Comparison of ENCODE assay signal across 23 cellular contexts in genomic region chr22:46219650-46220049, GRCh38. TPM values are rescaled to one million over a fixed set of nuclear protein-coding genes. Genes with fewer than 3 reads are reported as not detected.
A peak's percentile ranks its signal among the peaks of the same experiment; 100 is the strongest.
DNase-seq lines count a peak whose midpoint lies in the region; ATAC-seq, FAIRE-seq and TF ChIP-seq lines count a peak whose summit lies in the region.
"Had no signal": no experiment of that assay in that cellular context is flagged by ENCODE, and none has a peak within 500 bp of the region (broad histone marks: within the 10 kb centered on the region; RNA-seq: fewer than 3 reads in every experiment).

No MANE protein-coding gene starts in this region.

- H3K27me3 ChIP-seq in liver (ENCODE audit: control insufficient read depth in 4 of 4, insufficient read depth in 4 of 4, low read length in 3 of 4) (no peaks in the 10 kb centered on the region), HepG2 (ENCODE audit: control insufficient read depth in 1 of 2, insufficient read depth in 2 of 2, low read length in 2 of 2) (no peaks in the 10 kb centered on the region)
- H3K27me3 ChIP-seq: BE2C, testis, vagina had no signal

- peaks cover 7% of the 10 kb centered on the region for H3K4me1 Mint-ChIP-seq in T-helper 17 cell
- H3K4me1 Mint-ChIP-seq in stimulated activated naive CD8-positive, alpha-beta T cell treated with anti-CD3 and anti-CD28 coated beads, Interleukin-15, amount 100 ng/mL, for 72 hours = peaks cover 19% of the 10 kb centered on the region

- H3K4me3 Mint-ChIP-seq in T-helper 17 cell = peak overlapping the region; percentile 25
- H3K4me3 Mint-ChIP-seq in stimulated activated naive CD8-positive, alpha-beta T cell treated with anti-CD3 and anti-CD28 coated beads, Interleukin-15, amount 100 ng/mL, for 72 hours = no peak overlapping the region
- H3K4me3 Mint-ChIP-seq: stimulated activated effector memory CD8-positive, alpha-beta T cell treated with anti-CD3 and anti-CD28 coated beads, Interleukin-12 subunit alpha, Interleukin-12 subunit beta, amount 100 ng/mL, for 72 hours had no signal

- H3K27ac ChIP-seq in liver (ENCODE audit: low read depth in 1 of 2, low read length in 2 of 2) = peak overlapping the region; percentile 20 to 34
- H3K27ac ChIP-seq in HepG2 (ENCODE audit: extremely low read length, insufficient read depth, low read length) = no peak overlapping the region
- H3K27ac ChIP-seq: A549, testis, vagina had no signal

- CTCF ChIA-PET in HepG2 (lab: Yijun Ruan, JAX; ENCODE audit: low intra/inter-chr PET ratio, low total read pairs) = no interaction called here

- H3K9me3 ChIP-seq in liver (ENCODE audit: control insufficient read depth in 4 of 4, low read length in 3 of 4) = no peaks in the 10 kb centered on the region
- H3K9me3 ChIP-seq in HepG2 (ENCODE audit: low read length) = no peaks in the 10 kb centered on the region
- H3K9me3 ChIP-seq in T-helper 17 cell (ENCODE audit: control insufficient read depth, low read length, poor library complexity, severe bottlenecking) = no peaks in the 10 kb centered on the region
- H3K9me3 ChIP-seq: A549, BE2C, Caco-2, testis, vagina had no signal

- no peak for FAIRE-seq in HepG2 (lab: Jason Lieb, UNC)
- FAIRE-seq: A549 had no signal

- BruUV-seq in HepG2 (replicated peaks; lab: Mats Ljungman, UMichigan) = no TSS peak

- H3K9ac ChIP-seq in liver (ENCODE audit: low read depth in 1 of 2, low read length in 2 of 2) (no peak overlapping the region), HepG2 (ENCODE audit: insufficient read depth, low read depth, low read length) (no peak overlapping the region)

- POLR2A ChIA-PET in HepG2 (lab: Yijun Ruan, JAX) = no interaction called here

- TF ChIP-seq EP300 in HepG2 (IDR thresholded peaks at IDR 0.05; ENCODE audit: low read depth in 2 of 2, low read length in 2 of 2) = no peak
- TF ChIP-seq EP300 in HepG2 (CRISPR knock-in tag; IDR thresholded peaks at IDR 0.05; ENCODE audit: borderline replicate concordance) = no peak

- H3K4me1 ChIP-seq in liver (ENCODE audit: control insufficient read depth in 4 of 4, insufficient read depth in 4 of 4, low read length in 3 of 4) (peaks cover 0 to 7% (median 3%) of the 10 kb centered on the region in 4 donors), HepG2 (ENCODE audit: insufficient read depth, low read length) (no peaks in the 10 kb centered on the region)
- H3K4me1 ChIP-seq: A549, BE2C, Caco-2, testis, vagina had no signal

- no peak overlapping the region for H2AFZ ChIP-seq in HepG2 (ENCODE audit: low read length)

- TF ChIP-seq CTCF in liver (IDR thresholded peaks at IDR 0.05; ENCODE audit: low read depth, low read length, missing input control) (no peak), HepG2 (CRISPR knock-in tag; IDR thresholded peaks at IDR 0.05) (no peak)

- no peak overlapping the region for H3K4me3 ChIP-seq in liver (ENCODE audit: low read depth in 1 of 3, low read length in 3 of 3)
- no peak overlapping the region for H3K4me3 ChIP-seq in HepG2 (replicated peaks in 1 of 3; ENCODE audit: insufficient read depth in 1 of 3, low read depth in 2 of 3, low read length in 3 of 3)
- H3K4me3 ChIP-seq: A549, testis, vagina had no signal

- H3K9me3 Mint-ChIP-seq in stimulated activated naive CD8-positive, alpha-beta T cell treated with anti-CD3 and anti-CD28 coated beads, Interleukin-15, amount 100 ng/mL, for 72 hours = no peaks in the 10 kb centered on the region
- H3K9me3 Mint-ChIP-seq: activated T-helper 2 cell treated with anti-CD3 and anti-CD28 coated beads, Interferon-gamma antibody, Interleukin-2, Interleukin-4, amounts not matched to agents 10 μg/mL and 5 μg/mL and 100 μg/mL, durations not matched to agents 14 hours and 24 hours and 36 hours; stimulated activated effector memory CD8-positive, alpha-beta T cell treated with anti-CD3 and anti-CD28 coated beads, Interleukin-12 subunit alpha, Interleukin-12 subunit beta, amount 100 ng/mL, for 72 hours; T-cell had no signal

- no peaks in the 10 kb centered on the region for H3K36me3 Mint-ChIP-seq in T-helper 17 cell (ENCODE audit: low read depth)

- TF ChIP-seq RAD21 in liver (IDR thresholded peaks at IDR 0.05) (no peak), HepG2 (CRISPR knock-in tag; IDR thresholded peaks at IDR 0.05) (no peak)

- TF ChIP-seq POLR2A in HepG2 (IDR thresholded peaks at IDR 0.05; ENCODE audit: insufficient read depth in 1 of 2, low read depth in 2 of 2, low read length in 2 of 2) = no peak

- H3K79me2 ChIP-seq in HepG2 (ENCODE audit: insufficient read depth, low read length) = no peaks in the 10 kb centered on the region

- no peaks in the 10 kb centered on the region for H4K20me1 ChIP-seq in HepG2 (ENCODE audit: insufficient read depth, low read length)

- intact Hi-C loops in HepG2 (cut with micrococcal nuclease; ENCODE audit: unreplicated experiment) = no loop called here

- no peaks in the 10 kb centered on the region for H3K27me3 Mint-ChIP-seq in T-helper 17 cell
- H3K27me3 Mint-ChIP-seq in stimulated activated naive CD8-positive, alpha-beta T cell treated with anti-CD3 and anti-CD28 coated beads, Interleukin-15, amount 100 ng/mL, for 72 hours = no peaks in the 10 kb centered on the region
- H3K27me3 Mint-ChIP-seq: T-cell had no signal

- DNase-seq in NCI-H510A treated with DMSO at 0.1 percent for 48 hours (lab: John Stamatoyannopoulos, UW) (peak; percentile 32), NCI-H510A (lab: John Stamatoyannopoulos, UW) (no peak), HepG2 (ENCODE audit: low spot score) (no peak), T-helper 17 cell (no peak), kidney glomerular epithelial cell (lab: John Stamatoyannopoulos, UW) (no peak), NOMO-1 (lab: John Stamatoyannopoulos, UW; ENCODE audit: unreplicated experiment in 2 of 2) (no peak)
- no peak for DNase-seq in stimulated activated naive CD8-positive, alpha-beta T cell treated with anti-CD3 and anti-CD28 coated beads, Interleukin-15, amount 100 ng/mL, for 72 hours
- DNase-seq: amniotic stem cell, BE2C, Caco-2, EL, NCI-H446, T-cell, testis had no signal

- H3K36me3 ChIP-seq in liver (ENCODE audit: control insufficient read depth in 4 of 4, insufficient read depth in 3 of 4, low read depth in 1 of 4, low read length in 3 of 4) = peaks cover 28 to 57% (median 55%) of the 10 kb centered on the region in 4 donors
- peaks cover 19 to 55% of the 10 kb centered on the region in 2 experiments; a peak in 4 of 5 replicates for H3K36me3 ChIP-seq in HepG2 (replicated peaks in 1 of 2; ENCODE audit: control insufficient read depth in 1 of 2, insufficient read depth in 2 of 2, low read length in 2 of 2)

- H3K27ac Mint-ChIP-seq in T-helper 17 cell = peak overlapping the region; percentile 69
- H3K27ac Mint-ChIP-seq in stimulated activated naive CD8-positive, alpha-beta T cell treated with anti-CD3 and anti-CD28 coated beads, Interleukin-15, amount 100 ng/mL, for 72 hours = no peak overlapping the region
- H3K27ac Mint-ChIP-seq: activated T-helper 2 cell treated with anti-CD3 and anti-CD28 coated beads, Interferon-gamma antibody, Interleukin-2, Interleukin-4, amounts not matched to agents 10 μg/mL and 5 μg/mL and 100 μg/mL, durations not matched to agents 14 hours and 24 hours and 36 hours had no signal

- no peak for ATAC-seq in HepG2
- no peak for ATAC-seq in T-helper 17 cell
- no peak for ATAC-seq in stimulated activated naive CD8-positive, alpha-beta T cell treated with anti-CD3 and anti-CD28 coated beads, Interleukin-15, amount 100 ng/mL, for 72 hours
- ATAC-seq: A549; left lobe of liver; sciatic nerve; stimulated activated effector memory CD8-positive, alpha-beta T cell treated with anti-CD3 and anti-CD28 coated beads, Interleukin-12 subunit alpha, Interleukin-12 subunit beta, amount 100 ng/mL, for 72 hours; T-cell had no signal

- in situ Hi-C loops in HepG2 (cut with HindIII; ENCODE audit: extremely low pct_ligation_motif_present, low pct_unique_long_range_greater_than_20kb) = no loop called here

- no peak overlapping the region for H3K4me2 ChIP-seq in HepG2 (ENCODE audit: low read depth, low read length)
- H3K4me2 ChIP-seq: A549 had no signal

- WGBS in liver = 65% methylated on average over 10 of the region's 10 CpGs
- WGBS in HepG2 (ENCODE audit: low lambda C conversion rate) = 94% methylated on average over 10 of the region's 10 CpGs

RNA-seq across cellular contexts. Expression of gene CDPF1, which starts 30.4 kb away (rescaled TPM):
- 1 to 10 TPM; 4.4 to 6.1 TPM for total RNA-seq in liver
- polyA plus RNA-seq in liver = 1 to 10 TPM; 3.9 to 6.6 TPM
- 5.2 and 6.0 TPM in 2 replicates for total RNA-seq in HepG2 (2016; rRNA removed; fragmentation: Illumina TruSeq; extraction: Trizol)
- 3.1 and 4.1 TPM in 2 replicates for total RNA-seq in HepG2 (2016; cell fraction: cytosol; rRNA removed; fragmentation: Illumina TruSeq; extraction: Trizol; ENCODE audit: low read depth)
- 4.7 and 6.0 TPM in 2 replicates for total RNA-seq in HepG2 (2016; cell fraction: insoluble cytoplasmic fraction; rRNA removed; fragmentation: Illumina TruSeq; extraction: Trizol)
- total RNA-seq in HepG2 (2016; cell fraction: membrane; rRNA removed; fragmentation: Illumina TruSeq; extraction: Trizol) = 5.4 and 6.4 TPM in 2 replicates
- 2.8 and 3.8 TPM in 2 replicates for total RNA-seq in HepG2 (2016; cell fraction: nucleus; rRNA removed; fragmentation: Illumina TruSeq; extraction: Trizol)
- polyA plus RNA-seq in HepG2 (2011; rRNA removed) = 7.4 and 8.1 TPM in 2 replicates
- polyA plus RNA-seq in HepG2 (2011; cell fraction: cytosol; rRNA removed) = 7.0 and 8.0 TPM in 2 replicates
- polyA plus RNA-seq in HepG2 (2011; cell fraction: nucleus; rRNA removed) = 15.6 and 19.1 TPM in 2 replicates
- 3.3 and 4.7 TPM in 2 replicates for polyA plus RNA-seq in HepG2 (2012)
- polyA plus RNA-seq in HepG2 (2016; cell fraction: cytosol; fragmentation: Illumina TruSeq; extraction: Trizol; ENCODE audit: low read depth) = 2.9 and 3.7 TPM in 2 replicates
- 4.6 and 5.8 TPM in 2 replicates for polyA plus RNA-seq in HepG2 (2016; cell fraction: insoluble cytoplasmic fraction; fragmentation: Illumina TruSeq; extraction: Trizol; ENCODE audit: low read depth)
- 5.2 and 5.7 TPM in 2 replicates for polyA plus RNA-seq in HepG2 (2016; cell fraction: membrane; fragmentation: Illumina TruSeq; extraction: Trizol; ENCODE audit: low read depth)
- polyA plus RNA-seq in HepG2 (2016; cell fraction: nucleus; fragmentation: Illumina TruSeq; extraction: Trizol; ENCODE audit: insufficient read depth, low read depth) = 4.2 and 5.9 TPM in 2 replicates
- 3.5 and 3.6 TPM in 2 replicates for polyA minus RNA-seq in HepG2 (2011; rRNA and poly(A)+ RNA removed; ENCODE audit: low replicate concordance)
- 1.3 and 2.3 TPM in 2 replicates for polyA minus RNA-seq in HepG2 (2011; cell fraction: cytosol; rRNA and poly(A)+ RNA removed)
- 1.9 and 2.2 TPM in 2 replicates for polyA minus RNA-seq in HepG2 (2011; cell fraction: nucleus; rRNA and poly(A)+ RNA removed)
- 1 to 10 TPM; 3.5 to 4.3 TPM for total RNA-seq in T-helper 17 cell

RNA-seq across cellular contexts. Expression of gene PKDREJ, which starts 43.5 kb away (rescaled TPM):
- total RNA-seq in liver (under 1 TPM; under 0.01 to 0.05 TPM), HepG2 (2016; rRNA removed; fragmentation: Illumina TruSeq; extraction: Trizol) (not detected in 2 replicates), T-helper 17 cell (not detected)
- polyA plus RNA-seq in liver (under 1 TPM; 0.01 to 0.03 TPM), HepG2 (2011; rRNA removed) (0.01 TPM in 1 of 2 replicates, not detected in the other)
- not detected in 2 replicates for total RNA-seq in HepG2 (2016; cell fraction: cytosol; rRNA removed; fragmentation: Illumina TruSeq; extraction: Trizol; ENCODE audit: low read depth)
- total RNA-seq in HepG2 (2016; cell fraction: insoluble cytoplasmic fraction; rRNA removed; fragmentation: Illumina TruSeq; extraction: Trizol) = not detected in 2 replicates
- not detected in 2 replicates for total RNA-seq in HepG2 (2016; cell fraction: membrane; rRNA removed; fragmentation: Illumina TruSeq; extraction: Trizol)
- not detected in 2 replicates for total RNA-seq in HepG2 (2016; cell fraction: nucleus; rRNA removed; fragmentation: Illumina TruSeq; extraction: Trizol)
- polyA plus RNA-seq in HepG2 (2011; cell fraction: cytosol; rRNA removed) = 0.01 TPM in 1 of 2 replicates, not detected in the other
- polyA plus RNA-seq in HepG2 (2011; cell fraction: nucleus; rRNA removed) = 0.02 TPM in 1 of 2 replicates, not detected in the other
- polyA plus RNA-seq in HepG2 (2012) = 0.27 and 0.29 TPM in 2 replicates
- not detected in 2 replicates for polyA plus RNA-seq in HepG2 (2016; cell fraction: cytosol; fragmentation: Illumina TruSeq; extraction: Trizol; ENCODE audit: low read depth)
- not detected in 2 replicates for polyA plus RNA-seq in HepG2 (2016; cell fraction: insoluble cytoplasmic fraction; fragmentation: Illumina TruSeq; extraction: Trizol; ENCODE audit: low read depth)
- polyA plus RNA-seq in HepG2 (2016; cell fraction: membrane; fragmentation: Illumina TruSeq; extraction: Trizol; ENCODE audit: low read depth) = not detected in 2 replicates
- not detected in 2 replicates for polyA plus RNA-seq in HepG2 (2016; cell fraction: nucleus; fragmentation: Illumina TruSeq; extraction: Trizol; ENCODE audit: insufficient read depth, low read depth)
- not detected in 2 replicates for polyA minus RNA-seq in HepG2 (2011; rRNA and poly(A)+ RNA removed; ENCODE audit: low replicate concordance)
- not detected in 2 replicates for polyA minus RNA-seq in HepG2 (2011; cell fraction: cytosol; rRNA and poly(A)+ RNA removed)
- not detected in 2 replicates for polyA minus RNA-seq in HepG2 (2011; cell fraction: nucleus; rRNA and poly(A)+ RNA removed)
- total RNA-seq: activated T-helper 2 cell treated with anti-CD3 and anti-CD28 coated beads, Interferon-gamma antibody, Interleukin-2, Interleukin-4, amounts not matched to agents 10 μg/mL and 5 μg/mL and 100 μg/mL, durations not matched to agents 14 hours and 24 hours and 36 hours; Caco-2; MCF 10A; T-cell; vagina had no signal
- polyA plus RNA-seq: A549, neural cell had no signal

RNA-seq across cellular contexts. Expression of gene TTC38, which starts 48.2 kb away (rescaled TPM):
- total RNA-seq in liver = 100 to 1,000 TPM in 1 of 2 donors, 10 to 100 TPM in 1; 63.9 to 389 TPM
- 100 to 1,000 TPM; 117 to 138 TPM for polyA plus RNA-seq in liver
- total RNA-seq in HepG2 (2016; rRNA removed; fragmentation: Illumina TruSeq; extraction: Trizol) = 105 and 106 TPM in 2 replicates
- 14.0 and 16.3 TPM in 2 replicates for total RNA-seq in HepG2 (2016; cell fraction: cytosol; rRNA removed; fragmentation: Illumina TruSeq; extraction: Trizol; ENCODE audit: low read depth)
- 103 and 105 TPM in 2 replicates for total RNA-seq in HepG2 (2016; cell fraction: insoluble cytoplasmic fraction; rRNA removed; fragmentation: Illumina TruSeq; extraction: Trizol)
- total RNA-seq in HepG2 (2016; cell fraction: membrane; rRNA removed; fragmentation: Illumina TruSeq; extraction: Trizol) = 37.6 and 39.1 TPM in 2 replicates
- total RNA-seq in HepG2 (2016; cell fraction: nucleus; rRNA removed; fragmentation: Illumina TruSeq; extraction: Trizol) = 81.8 and 89.6 TPM in 2 replicates
- polyA plus RNA-seq in HepG2 (2011; rRNA removed) = 101 and 112 TPM in 2 replicates
- polyA plus RNA-seq in HepG2 (2011; cell fraction: cytosol; rRNA removed) = 120 and 124 TPM in 2 replicates
- 228 and 272 TPM in 2 replicates for polyA plus RNA-seq in HepG2 (2011; cell fraction: nucleus; rRNA removed)
- 67.9 and 76.1 TPM in 2 replicates for polyA plus RNA-seq in HepG2 (2012)
- polyA plus RNA-seq in HepG2 (2016; cell fraction: cytosol; fragmentation: Illumina TruSeq; extraction: Trizol; ENCODE audit: low read depth) = 14.5 and 15.5 TPM in 2 replicates
- polyA plus RNA-seq in HepG2 (2016; cell fraction: insoluble cytoplasmic fraction; fragmentation: Illumina TruSeq; extraction: Trizol; ENCODE audit: low read depth) = 88.5 and 106 TPM in 2 replicates
- 24.0 and 28.8 TPM in 2 replicates for polyA plus RNA-seq in HepG2 (2016; cell fraction: membrane; fragmentation: Illumina TruSeq; extraction: Trizol; ENCODE audit: low read depth)
- polyA plus RNA-seq in HepG2 (2016; cell fraction: nucleus; fragmentation: Illumina TruSeq; extraction: Trizol; ENCODE audit: insufficient read depth, low read depth) = 141 and 185 TPM in 2 replicates
- 60.8 and 197 TPM in 2 replicates for polyA minus RNA-seq in HepG2 (2011; rRNA and poly(A)+ RNA removed; ENCODE audit: low replicate concordance)
- 88.7 and 103 TPM in 2 replicates for polyA minus RNA-seq in HepG2 (2011; cell fraction: cytosol; rRNA and poly(A)+ RNA removed)
- polyA minus RNA-seq in HepG2 (2011; cell fraction: nucleus; rRNA and poly(A)+ RNA removed) = 101 and 103 TPM in 2 replicates
- 1 to 10 TPM; 4.3 to 7.1 TPM for total RNA-seq in T-helper 17 cell
